1 cellular context compared by ENCODE assay signal in the genomic region with DNA sequence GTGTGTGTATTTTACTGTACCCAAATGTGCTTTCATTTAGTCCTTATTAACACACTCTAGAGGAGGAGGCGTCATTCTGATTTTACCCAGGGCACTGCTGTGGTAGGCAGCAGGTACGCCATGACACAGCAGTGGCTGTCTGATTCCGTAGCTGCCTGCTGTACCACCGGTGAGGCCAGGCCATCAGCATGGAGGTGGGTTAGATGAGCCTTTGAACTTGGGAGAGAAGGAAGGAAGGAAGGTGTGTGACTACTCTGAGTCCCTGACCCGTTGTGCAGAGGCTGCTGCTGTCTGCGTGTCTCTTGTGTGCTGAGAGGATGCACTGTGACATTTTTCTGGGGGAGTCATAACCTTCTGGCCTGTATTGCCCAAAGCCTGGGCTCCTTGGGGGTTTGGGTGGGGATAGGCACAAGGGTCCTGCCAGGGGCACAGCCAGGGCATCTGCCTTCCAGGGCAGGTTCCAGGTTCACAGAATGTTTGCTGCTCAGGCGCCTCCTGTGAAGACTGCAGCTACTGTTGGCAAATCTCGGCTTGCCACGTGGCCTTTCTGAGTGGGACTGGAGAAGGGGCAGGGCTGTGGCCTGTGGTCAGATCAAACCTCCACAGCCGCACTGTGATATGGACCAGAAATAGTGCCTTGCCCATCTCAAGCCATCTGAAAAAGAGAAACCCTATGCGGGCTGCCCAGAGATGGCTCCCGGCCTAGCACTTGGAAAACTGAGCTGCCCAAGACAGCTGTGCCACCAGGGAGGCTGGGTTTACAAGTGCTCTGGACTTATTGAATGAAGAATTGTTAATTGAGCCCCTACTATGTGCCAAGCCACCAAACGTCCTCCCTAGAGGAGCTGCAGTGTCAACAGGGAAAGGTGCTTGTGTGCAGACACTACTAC.
TF ChIP-seq lines count a peak whose summit lies in the region.

No MANE protein-coding gene starts in this region.

TF ChIP-seq in H1, 55 proteins besides CTCF, POLR2A, EP300 and RAD21:
- TF ChIP-seq KDM4A (IDR thresholded peaks at IDR 0.05; ENCODE audit: low read depth, low read length, severe bottlenecking) (no peak), KDM1A (IDR thresholded peaks at IDR 0.05; ENCODE audit: borderline replicate concordance, low read length) (no peak), SRF (IDR thresholded peaks at IDR 0.05; ENCODE audit: low read depth, low read length) (no peak), CTBP2 (IDR thresholded peaks at IDR 0.05; ENCODE audit: borderline replicate concordance, insufficient read depth, insufficient read length, low read length) (no peak), TAF7 (optimal IDR thresholded peaks at IDR 0.05; ENCODE audit: borderline replicate concordance, low read depth, low read length) (no peak), KDM5A (IDR thresholded peaks at IDR 0.05; ENCODE audit: low read length) (no peak), BRCA1 (IDR thresholded peaks at IDR 0.05; ENCODE audit: low read depth, low read length) (no peak), ATF2 (IDR thresholded peaks at IDR 0.05; ENCODE audit: low read length) (no peak), TCF12 (IDR thresholded peaks at IDR 0.05; ENCODE audit: low read depth, low read length) (no peak), TAF1 (IDR thresholded peaks at IDR 0.05; ENCODE audit: low read depth, low read length) (no peak), NRF1 (IDR thresholded peaks at IDR 0.05; ENCODE audit: low read depth, low read length) (no peak), ATF3 (IDR thresholded peaks at IDR 0.05; ENCODE audit: insufficient read depth, low read depth, low read length) (no peak), MAX (IDR thresholded peaks at IDR 0.05) (no peak), TEAD4 (IDR thresholded peaks at IDR 0.05; ENCODE audit: low read depth, low read length) (no peak)
TF ChIP-seq in H1: peak in this region for 0.
